1 cellular context compared by ENCODE assay signal in genomic region chr1:67844988-67845387, GRCh38.
TF ChIP-seq lines count a peak whose summit lies in the region.

No MANE protein-coding gene starts in this region.

TF ChIP-seq in IMR-90, 13 proteins besides CTCF, POLR2A, EP300 and RAD21:
- TF ChIP-seq NFE2L2 (IDR thresholded peaks at IDR 0.05; ENCODE audit: low read depth, low read length) (no peak), MAZ (IDR thresholded peaks at IDR 0.05; ENCODE audit: borderline replicate concordance, low read depth, low read length) (no peak), CEBPB (IDR thresholded peaks at IDR 0.05; ENCODE audit: low read depth, low read length) (no peak), RCOR1 (IDR thresholded peaks at IDR 0.05; ENCODE audit: insufficient replicate concordance, low read length) (no peak), FOS (IDR thresholded peaks at IDR 0.05; ENCODE audit: low read depth, low read length) (no peak), MAFK (IDR thresholded peaks at IDR 0.05; ENCODE audit: low read depth, low read length) (no peak), SMC3 (IDR thresholded peaks at IDR 0.05; ENCODE audit: low read depth, low read length) (no peak), BHLHE40 (IDR thresholded peaks at IDR 0.05; ENCODE audit: low read depth, low read length) (no peak)
- TF ChIP-seq, protein P1, sequence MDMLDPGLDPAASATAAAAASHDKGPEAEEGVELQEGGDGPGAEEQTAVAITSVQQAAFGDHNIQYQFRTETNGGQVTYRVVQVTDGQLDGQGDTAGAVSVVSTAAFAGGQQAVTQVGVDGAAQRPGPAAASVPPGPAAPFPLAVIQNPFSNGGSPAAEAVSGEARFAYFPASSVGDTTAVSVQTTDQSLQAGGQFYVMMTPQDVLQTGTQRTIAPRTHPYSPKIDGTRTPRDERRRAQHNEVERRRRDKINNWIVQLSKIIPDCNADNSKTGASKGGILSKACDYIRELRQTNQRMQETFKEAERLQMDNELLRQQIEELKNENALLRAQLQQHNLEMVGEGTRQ (IDR thresholded peaks at IDR 0.05; ENCODE audit: low read depth, low read length), result no peak
- TF ChIP-seq, protein P2, sequence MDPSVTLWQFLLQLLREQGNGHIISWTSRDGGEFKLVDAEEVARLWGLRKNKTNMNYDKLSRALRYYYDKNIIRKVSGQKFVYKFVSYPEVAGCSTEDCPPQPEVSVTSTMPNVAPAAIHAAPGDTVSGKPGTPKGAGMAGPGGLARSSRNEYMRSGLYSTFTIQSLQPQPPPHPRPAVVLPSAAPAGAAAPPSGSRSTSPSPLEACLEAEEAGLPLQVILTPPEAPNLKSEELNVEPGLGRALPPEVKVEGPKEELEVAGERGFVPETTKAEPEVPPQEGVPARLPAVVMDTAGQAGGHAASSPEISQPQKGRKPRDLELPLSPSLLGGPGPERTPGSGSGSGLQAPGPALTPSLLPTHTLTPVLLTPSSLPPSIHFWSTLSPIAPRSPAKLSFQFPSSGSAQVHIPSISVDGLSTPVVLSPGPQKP (IDR thresholded peaks at IDR 0.05; ENCODE audit: borderline replicate concordance, low read depth, low read length), result no peak
